Comparison of ENCODE assay signal across 32 cellular contexts in the genomic region with DNA sequence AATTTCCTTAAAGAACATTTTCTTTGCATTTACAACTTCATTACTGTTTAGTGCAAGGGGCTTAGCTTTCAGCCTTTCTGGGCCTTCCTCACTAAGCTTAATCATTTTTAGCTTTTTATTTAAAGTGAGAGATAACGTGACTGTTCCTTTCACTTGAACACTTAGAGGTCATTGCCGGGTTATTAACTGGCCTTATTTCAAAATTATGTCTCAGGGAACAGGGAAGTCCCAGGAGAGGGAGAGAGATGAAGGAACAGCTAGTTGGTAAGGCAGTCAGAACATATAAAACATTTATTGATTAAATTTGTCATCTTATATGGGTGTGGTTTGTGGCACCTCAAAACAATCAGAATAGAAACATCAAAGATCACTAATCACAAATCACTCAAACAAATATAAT.
"Had no signal": no experiment of that assay in that cellular context is flagged by ENCODE, and none has a peak within 500 bp of the region (broad histone marks: within the 10 kb centered on the region; RNA-seq: fewer than 3 reads in every experiment).

No MANE protein-coding gene starts in this region.

- H3K27ac ChIP-seq: neutrophil, pancreas, prostate gland, right lobe of liver, sigmoid colon, skin epidermis, suprapubic skin, testis, tibial artery, transverse colon, upper lobe of right lung, uterus had no signal

- H3K4me3 ChIP-seq: pancreas, prostate gland, right lobe of liver, sigmoid colon, skin epidermis, smooth muscle cell, spleen, suprapubic skin, testis, tibial artery, transverse colon, upper lobe of right lung, uterus had no signal

- H3K4me2 ChIP-seq: smooth muscle cell had no signal

- FAIRE-seq: pancreas had no signal

- H3K9me3 Mint-ChIP-seq: neural crest cell; stimulated activated memory B cell treated with anti-CD40 and anti-IgM and Interleukin-4, amounts not matched to agents 10 μg/mL and 1 μg/mL and 100 μg/mL, for 72 hours had no signal

- H3K4me1 ChIP-seq: prostate gland, right lobe of liver, testis, transverse colon, upper lobe of right lung had no signal

- H3K27me3 Mint-ChIP-seq: naive thymus-derived CD8-positive, alpha-beta T cell; natural killer cell treated with Interleukin-12 subunit alpha and Interleukin-12 subunit beta and Interleukin-15 and Interleukin-18, amount 100 ng/mL, for 72 hours; stimulated activated memory B cell treated with anti-CD40 and anti-IgM and Interleukin-4, amounts not matched to agents 10 μg/mL and 1 μg/mL and 100 μg/mL, for 72 hours; stimulated activated naive CD8-positive, alpha-beta T cell treated with anti-CD3 and anti-CD28 coated beads, Interleukin-15, amount 100 ng/mL, for 72 hours; type B pancreatic cell had no signal

- H3K4me3 Mint-ChIP-seq: naive thymus-derived CD8-positive, alpha-beta T cell; natural killer cell treated with Interleukin-12 subunit alpha and Interleukin-12 subunit beta and Interleukin-15 and Interleukin-18, amount 100 ng/mL, for 72 hours; nephron progenitor cell; neural crest cell; stimulated activated memory B cell treated with anti-CD40 and anti-IgM and Interleukin-4, amounts not matched to agents 10 μg/mL and 1 μg/mL and 100 μg/mL, for 72 hours; stimulated activated naive CD8-positive, alpha-beta T cell treated with anti-CD3 and anti-CD28 coated beads, Interleukin-15, amount 100 ng/mL, for 72 hours; type B pancreatic cell had no signal

- H3K36me3 ChIP-seq: neutrophil, pancreas, prostate gland, right lobe of liver, sigmoid colon, suprapubic skin, tibial artery, transverse colon, upper lobe of right lung, uterus had no signal

- H3K27ac Mint-ChIP-seq: natural killer cell treated with Interleukin-12 subunit alpha and Interleukin-12 subunit beta and Interleukin-15 and Interleukin-18, amount 100 ng/mL, for 72 hours; nephron progenitor cell; stimulated activated memory B cell treated with anti-CD40 and anti-IgM and Interleukin-4, amounts not matched to agents 10 μg/mL and 1 μg/mL and 100 μg/mL, for 72 hours; stimulated activated naive CD8-positive, alpha-beta T cell treated with anti-CD3 and anti-CD28 coated beads, Interleukin-15, amount 100 ng/mL, for 72 hours; type B pancreatic cell had no signal

- H3K27me3 ChIP-seq: neutrophil, pancreas, right lobe of liver, sigmoid colon, spleen, suprapubic skin, testis, tibial artery, transverse colon, upper lobe of right lung, uterus had no signal

- DNase-seq: naive thymus-derived CD8-positive, alpha-beta T cell; nephron progenitor cell; nucleus accumbens; pancreas; retina; right cardiac atrium; right lobe of liver; sigmoid colon; spleen; stimulated activated CD4-positive, alpha-beta T cell treated with anti-CD3 and anti-CD28 coated beads, Interleukin-12 subunit alpha, Interleukin-12 subunit beta, amount 100 ng/mL, for 4 hours; stimulated activated CD4-positive, alpha-beta T cell treated with anti-CD3 and anti-CD28 coated beads, Interleukin-1b, Interleukin-23, amount 100 ng/mL, for 48 hours; stimulated activated CD4-positive, alpha-beta T cell treated with anti-CD3 and anti-CD28 coated beads, Interleukin-4, amount 100 ng/mL, for 1 hour; stimulated activated CD4-positive, alpha-beta T cell treated with anti-CD3 and anti-CD28 coated beads, Interleukin-4, amount 100 ng/mL, for 4 hours; stimulated activated CD8-positive, alpha-beta memory T cell treated with anti-CD3 and anti-CD28 coated beads, Interleukin-4, amount 100 ng/mL, for 48 hours; stimulated activated naive CD4-positive, alpha-beta T cell; stimulated activated naive CD8-positive, alpha-beta T cell treated with anti-CD3 and anti-CD28 coated beads, Interleukin-15, amount 100 ng/mL, for 72 hours; stimulated activated naive CD8-positive, alpha-beta T cell treated with anti-CD3 and anti-CD28 coated beads, Interleukin-15, Interleukin-2, amounts not matched to agents 100 U/mL and 50 U/mL, for 24 hours; substantia nigra; testis; tibial artery; transverse colon; upper lobe of right lung; uterus had no signal

- ATAC-seq: naive thymus-derived CD8-positive, alpha-beta T cell; natural killer cell treated with Interleukin-12 subunit alpha and Interleukin-12 subunit beta and Interleukin-15 and Interleukin-18, amount 100 ng/mL, for 72 hours; stimulated activated memory B cell treated with anti-CD40 and anti-IgM and Interleukin-4, amounts not matched to agents 10 μg/mL and 1 μg/mL and 100 μg/mL, for 72 hours; stimulated activated naive CD8-positive, alpha-beta T cell treated with anti-CD3 and anti-CD28 coated beads, Interleukin-15, amount 100 ng/mL, for 72 hours; stimulated activated naive CD8-positive, alpha-beta T cell treated with anti-CD3 and anti-CD28 coated beads, Interleukin-15, Interleukin-2, amounts not matched to agents 100 U/mL and 50 U/mL, for 24 hours; upper lobe of right lung had no signal

- H3K9me3 ChIP-seq: neutrophil, pancreas, prostate gland, right lobe of liver, sigmoid colon, spleen, suprapubic skin, testis, tibial artery, transverse colon, upper lobe of right lung, uterus had no signal
